In the genomic region with DNA sequence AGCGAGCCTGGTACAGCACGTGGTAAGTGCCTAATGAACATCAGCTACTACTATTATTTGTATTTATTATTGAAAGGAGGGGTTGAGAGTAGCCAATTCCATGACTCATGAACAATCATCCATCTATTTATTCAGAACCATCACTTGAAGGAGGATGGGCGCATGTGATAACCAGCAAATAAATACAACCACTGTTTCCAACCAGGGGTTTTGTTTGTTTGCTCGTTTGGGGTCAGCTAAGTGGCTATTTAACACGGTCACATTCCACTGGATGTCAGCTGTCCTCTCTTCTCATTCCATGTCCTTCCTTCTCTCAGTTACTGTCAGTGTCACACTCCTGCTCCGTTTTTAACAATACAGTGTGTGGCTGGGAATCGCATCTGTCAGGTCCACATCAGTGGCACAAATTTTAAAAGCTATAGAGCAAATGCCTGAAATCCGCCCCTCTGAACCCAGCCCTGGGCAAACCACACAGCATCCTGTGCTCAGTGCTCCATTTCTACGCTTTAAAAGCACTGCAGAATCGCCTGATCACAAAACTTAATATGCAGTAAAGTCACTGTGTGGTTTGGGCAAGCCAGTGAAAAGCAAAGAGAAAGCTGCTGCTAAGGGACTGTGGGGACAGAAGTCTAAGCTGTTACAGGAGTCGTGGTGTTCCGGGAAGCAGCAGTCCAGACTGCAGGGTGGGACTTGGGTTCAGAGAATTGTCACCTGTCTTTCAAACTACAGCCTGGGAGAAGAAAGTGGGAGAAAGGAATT, we compare ENCODE assay signal across 9 cellular contexts. TPM values are rescaled to one million over a fixed set of nuclear protein-coding genes. Genes with fewer than 3 reads are reported as not detected.
DNase-seq lines count a peak whose midpoint lies in the region; ATAC-seq and TF ChIP-seq lines count a peak whose summit lies in the region.
"Had no signal": no experiment of that assay in that cellular context is flagged by ENCODE, and none has a peak within 500 bp of the region (broad histone marks: within the 10 kb centered on the region; RNA-seq: fewer than 3 reads in every experiment).

No MANE protein-coding gene starts in this region.

- H3K27ac ChIP-seq in tibial artery, result peak overlapping the region; percentile 45 to 56
- H3K27ac ChIP-seq: PC-9 had no signal

- H3K4me1 Mint-ChIP-seq in activated naive CD4-positive, alpha-beta T cell treated with anti-CD3 and anti-CD28 coated beads for 36 hours (ENCODE audit: low read depth), result peaks cover 94% of the 10 kb centered on the region
- H3K4me1 Mint-ChIP-seq in activated T-helper 1 cell treated with anti-CD3 and anti-CD28 coated beads, Interleukin-12 subunit alpha, Interleukin-12 subunit beta, Interleukin-2, Interleukin-4 antibody, amounts not matched to agents 30 ng/mL and 10 ng/mL and 1 ng/mL, durations not matched to agents 14 hours and 24 hours and 36 hours (ENCODE audit: low read depth), result peaks cover 90% of the 10 kb centered on the region
- H3K4me1 Mint-ChIP-seq in mesothelial cell of epicardium, result peaks cover 57% of the 10 kb centered on the region

- H3K9me3 ChIP-seq in tibial artery, result no peaks in the 10 kb centered on the region

- peak overlapping the region; percentile 40 for H3K4me3 Mint-ChIP-seq in activated naive CD4-positive, alpha-beta T cell treated with anti-CD3 and anti-CD28 coated beads for 36 hours
- H3K4me3 Mint-ChIP-seq in activated T-helper 1 cell treated with anti-CD3 and anti-CD28 coated beads, Interleukin-12 subunit alpha, Interleukin-12 subunit beta, Interleukin-2, Interleukin-4 antibody, amounts not matched to agents 30 ng/mL and 10 ng/mL and 1 ng/mL, durations not matched to agents 14 hours and 24 hours and 36 hours, result peak overlapping the region; percentile 73
- H3K4me3 Mint-ChIP-seq in mesothelial cell of epicardium, result no peak overlapping the region

- H3K36me3 ChIP-seq in tibial artery, result no peaks in the 10 kb centered on the region

- no peak overlapping the region for H3K4me3 ChIP-seq in tibial artery
- H3K4me3 ChIP-seq: PC-9 had no signal

- H3K27ac Mint-ChIP-seq in activated naive CD4-positive, alpha-beta T cell treated with anti-CD3 and anti-CD28 coated beads for 36 hours, result peak overlapping the region; percentile 93
- peak overlapping the region; percentile 96 for H3K27ac Mint-ChIP-seq in activated T-helper 1 cell treated with anti-CD3 and anti-CD28 coated beads, Interleukin-12 subunit alpha, Interleukin-12 subunit beta, Interleukin-2, Interleukin-4 antibody, amounts not matched to agents 30 ng/mL and 10 ng/mL and 1 ng/mL, durations not matched to agents 14 hours and 24 hours and 36 hours
- no peak overlapping the region for H3K27ac Mint-ChIP-seq in mesothelial cell of epicardium

- intact Hi-C loops in activated naive CD4-positive, alpha-beta T cell treated with anti-CD3 and anti-CD28 coated beads for 36 hours (cut with micrococcal nuclease), result loop anchor here (1.0 to 5.0 kb wide), 2 partner anchors 8 to 464 kb away; no protein-coding TSS in a partner anchor
- intact Hi-C loops in activated T-helper 1 cell treated with anti-CD3 and anti-CD28 coated beads, Interleukin-12 subunit alpha, Interleukin-12 subunit beta, Interleukin-2, Interleukin-4 antibody, amounts not matched to agents 30 ng/mL and 10 ng/mL and 1 ng/mL, durations not matched to agents 14 hours and 24 hours and 36 hours (cut with micrococcal nuclease), result loop anchor here (5.0 kb wide), 2 partner anchors 229 to 334 kb away; partner anchors contain the start of gene POMT1
- intact Hi-C loops in tibial artery (cut with DNase I; ENCODE audit: low total_unique reads), result loop anchor here (10.0 kb wide), 1 partner anchor 57 kb away; no protein-coding TSS in a partner anchor

- H3K36me3 Mint-ChIP-seq in activated naive CD4-positive, alpha-beta T cell treated with anti-CD3 and anti-CD28 coated beads for 36 hours (ENCODE audit: low read depth), result peaks cover 9% of the 10 kb centered on the region
- H3K36me3 Mint-ChIP-seq in activated T-helper 1 cell treated with anti-CD3 and anti-CD28 coated beads, Interleukin-12 subunit alpha, Interleukin-12 subunit beta, Interleukin-2, Interleukin-4 antibody, amounts not matched to agents 30 ng/mL and 10 ng/mL and 1 ng/mL, durations not matched to agents 14 hours and 24 hours and 36 hours (ENCODE audit: low read depth), result peaks cover 26% of the 10 kb centered on the region
- peaks cover 2% of the 10 kb centered on the region for H3K36me3 Mint-ChIP-seq in mesothelial cell of epicardium

- no peak for TF ChIP-seq CTCF in tibial artery (IDR thresholded peaks at IDR 0.05)
- TF ChIP-seq CTCF in mesothelial cell of epicardium (IDR thresholded peaks at IDR 0.05; ENCODE audit: unreplicated experiment), result no peak

- peak; percentile 57 for DNase-seq in activated naive CD4-positive, alpha-beta T cell treated with anti-CD3 and anti-CD28 coated beads for 36 hours
- no peak for DNase-seq in activated naive CD4-positive, alpha-beta T cell treated with anti-CD3 and anti-CD28 coated beads, Interleukin-2, amount 50 U/mL, for 16 hours
- DNase-seq in activated T-helper 1 cell treated with anti-CD3 and anti-CD28 coated beads, Interleukin-12 subunit alpha, Interleukin-12 subunit beta, Interleukin-2, Interleukin-4 antibody, amounts not matched to agents 30 ng/mL and 10 ng/mL and 1 ng/mL, durations not matched to agents 14 hours and 24 hours and 36 hours (ENCODE audit: low spot score), result no peak
- no peak for DNase-seq in left lobe of liver (ENCODE audit: low spot score)
- DNase-seq in tibial artery, result no peak
- DNase-seq in effector CD4-positive, alpha-beta T cell, result no peak
- DNase-seq in mesothelial cell of epicardium (ENCODE audit: low spot score in 2 of 2, unreplicated experiment in 2 of 2), result no peak
- DNase-seq: PC-9 had no signal

- H3K9me3 Mint-ChIP-seq in activated naive CD4-positive, alpha-beta T cell treated with anti-CD3 and anti-CD28 coated beads for 36 hours, result no peaks in the 10 kb centered on the region
- no peaks in the 10 kb centered on the region for H3K9me3 Mint-ChIP-seq in activated T-helper 1 cell treated with anti-CD3 and anti-CD28 coated beads, Interleukin-12 subunit alpha, Interleukin-12 subunit beta, Interleukin-2, Interleukin-4 antibody, amounts not matched to agents 30 ng/mL and 10 ng/mL and 1 ng/mL, durations not matched to agents 14 hours and 24 hours and 36 hours
- H3K9me3 Mint-ChIP-seq in mesothelial cell of epicardium, result no peaks in the 10 kb centered on the region

- peaks cover 0 to 93% (median 70%) of the 10 kb centered on the region in 4 donors for H3K4me1 ChIP-seq in tibial artery

- no peaks in the 10 kb centered on the region for H3K27me3 ChIP-seq in tibial artery

- CTCF ChIA-PET in activated naive CD4-positive, alpha-beta T cell treated with anti-CD3 and anti-CD28 coated beads for 36 hours (lab: Charles Lee), result interaction anchor here (0.6 to 2.4 kb wide), 9 partner anchors 8 to 228 kb away, joined by 3 to 14 read pairs (median 4); partner anchors contain the start of gene RAPGEF1

- no peaks in the 10 kb centered on the region for H3K27me3 Mint-ChIP-seq in activated naive CD4-positive, alpha-beta T cell treated with anti-CD3 and anti-CD28 coated beads for 36 hours (ENCODE audit: low read depth)
- no peaks in the 10 kb centered on the region for H3K27me3 Mint-ChIP-seq in activated T-helper 1 cell treated with anti-CD3 and anti-CD28 coated beads, Interleukin-12 subunit alpha, Interleukin-12 subunit beta, Interleukin-2, Interleukin-4 antibody, amounts not matched to agents 30 ng/mL and 10 ng/mL and 1 ng/mL, durations not matched to agents 14 hours and 24 hours and 36 hours (ENCODE audit: insufficient read depth)
- no peaks in the 10 kb centered on the region for H3K27me3 Mint-ChIP-seq in mesothelial cell of epicardium (ENCODE audit: low read depth)

- peak; percentile 2 for ATAC-seq in left lobe of liver
- no peak for ATAC-seq in HG03521 (IDR thresholded peaks at IDR 0.05; ENCODE audit: unreplicated experiment)

RNA-seq across cellular contexts. Expression of gene RAPGEF1, which starts 8.5 kb away (rescaled TPM):
- total RNA-seq in activated naive CD4-positive, alpha-beta T cell treated with anti-CD3 and anti-CD28 coated beads for 36 hours, result 10 to 100 TPM; 55.9 to 59.9 TPM
- 168 and 172 TPM in 2 replicates for total RNA-seq in activated T-helper 1 cell treated with anti-CD3 and anti-CD28 coated beads, Interleukin-12 subunit alpha, Interleukin-12 subunit beta, Interleukin-2, Interleukin-4 antibody, amounts not matched to agents 30 ng/mL and 10 ng/mL and 1 ng/mL, durations not matched to agents 14 hours and 24 hours and 36 hours
- total RNA-seq in left lobe of liver (36.9 TPM), mesothelial cell of epicardium (49.3 to 59.1 TPM (median 50.4 TPM) in 3 replicates)
